In the genomic region with DNA sequence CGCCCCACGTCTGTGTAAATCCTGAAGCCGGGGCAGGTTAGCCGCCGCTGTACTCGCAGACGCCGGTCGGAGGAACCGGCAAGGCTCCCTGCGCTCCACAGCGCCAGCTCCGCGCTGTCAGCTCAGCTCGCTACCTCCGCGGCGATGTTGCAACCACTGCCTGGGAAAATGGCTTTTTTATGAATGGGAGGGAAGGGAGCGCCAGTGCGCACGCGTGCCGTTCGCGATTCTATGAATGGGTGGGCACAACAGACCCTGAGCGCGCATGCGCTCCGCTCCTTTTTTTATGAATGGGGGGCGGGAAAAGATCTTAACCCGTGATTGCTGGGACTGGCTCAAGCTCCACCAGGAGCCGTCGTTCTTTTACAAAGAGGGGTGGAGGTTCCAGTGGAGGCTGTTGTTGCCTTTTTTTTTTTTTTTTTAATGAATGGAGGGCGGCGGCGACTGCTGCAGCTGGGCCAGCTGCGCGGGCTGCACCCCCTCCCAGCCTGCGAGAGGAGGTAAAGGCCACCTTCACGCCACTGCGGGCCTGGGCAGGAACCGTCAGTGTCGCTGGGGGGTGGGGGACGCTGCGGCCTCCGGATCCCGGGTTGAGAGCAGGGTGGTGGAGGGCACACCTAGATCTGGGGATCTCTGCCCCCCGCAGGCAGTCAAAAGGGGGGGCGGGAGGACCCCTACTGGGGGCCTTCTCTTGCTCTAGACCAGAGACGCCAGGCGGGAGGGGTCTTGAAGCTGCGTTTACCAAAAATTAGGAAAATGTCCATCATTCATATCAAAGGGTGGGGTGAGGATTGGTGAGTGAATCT, we compare ENCODE assay signal across 8 cellular contexts. TPM values are rescaled to one million over a fixed set of nuclear protein-coding genes. Genes with fewer than 3 reads are reported as not detected.
DNase-seq lines count a peak whose midpoint lies in the region; ATAC-seq and TF ChIP-seq lines count a peak whose summit lies in the region.

A gene with protein sequence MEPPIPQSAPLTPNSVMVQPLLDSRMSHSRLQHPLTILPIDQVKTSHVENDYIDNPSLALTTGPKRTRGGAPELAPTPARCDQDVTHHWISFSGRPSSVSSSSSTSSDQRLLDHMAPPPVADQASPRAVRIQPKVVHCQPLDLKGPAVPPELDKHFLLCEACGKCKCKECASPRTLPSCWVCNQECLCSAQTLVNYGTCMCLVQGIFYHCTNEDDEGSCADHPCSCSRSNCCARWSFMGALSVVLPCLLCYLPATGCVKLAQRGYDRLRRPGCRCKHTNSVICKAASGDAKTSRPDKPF (minus strand): TSS at position 151 of the 806 bp plus-strand sequence. CDS start 9,913 bp downstream, outside the sequence.

- H3K9ac ChIP-seq in duodenal mucosa (ENCODE audit: low read depth in 1 of 2, low read length in 2 of 2) (peak within 1 kb of the TSS; percentile 83 to 94), liver (ENCODE audit: low read depth in 1 of 2, low read length in 2 of 2) (peak within 1 kb of the TSS; percentile 56 to 89)

- H3K27ac ChIP-seq in duodenal mucosa (ENCODE audit: low read depth, low read length): peak within 1 kb of the TSS; percentile 77
- peak within 1 kb of the TSS; percentile 85 to 89 for H3K27ac ChIP-seq in liver (ENCODE audit: low read depth in 1 of 2, low read length in 2 of 2)

- H3K9me3 ChIP-seq in duodenal mucosa (ENCODE audit: control insufficient read depth in 1 of 2, low read length in 2 of 2): no peaks in the 10 kb centered on the region
- H3K9me3 ChIP-seq in liver (ENCODE audit: control insufficient read depth in 4 of 4, low read length in 3 of 4): no peaks in the 10 kb centered on the region

- no peak for TF ChIP-seq CTCF in liver (IDR thresholded peaks at IDR 0.05; ENCODE audit: low read depth, low read length, missing input control)

- ATAC-seq in GM19351 (IDR thresholded peaks at IDR 0.05; ENCODE audit: unreplicated experiment): peak; percentile 68
- peak; percentile 65 for ATAC-seq in HG03521 (IDR thresholded peaks at IDR 0.05; ENCODE audit: unreplicated experiment)

- DNase-seq in C1 segment of cervical spinal cord (lab: John Stamatoyannopoulos, UW): peak; percentile 13 to 91 (median 78)
- DNase-seq in NCI-H69 (lab: John Stamatoyannopoulos, UW): peak; percentile 97
- peak; percentile 88 to 91 for DNase-seq in activated CD4-positive, alpha-beta T cell treated with anti-CD3 and anti-CD28 coated beads, Interleukin-2, amount 50 U/mL, for 48 hours
- DNase-seq in stimulated activated CD4-positive, alpha-beta T cell treated with anti-CD3 and anti-CD28 coated beads, Interleukin-4, amount 100 ng/mL, for 1 hour: peak; percentile 84

- H3K4me3 ChIP-seq in duodenal mucosa (ENCODE audit: low read depth in 1 of 2, low read length in 2 of 2) (peak within 1 kb of the TSS; percentile 87 to 91), liver (ENCODE audit: low read depth in 1 of 3, low read length in 3 of 3) (peak within 1 kb of the TSS; percentile 78 to 94 (median 90))

- H3K27me3 ChIP-seq in duodenal mucosa (ENCODE audit: control insufficient read depth in 1 of 2, insufficient read depth in 2 of 2, low read length in 2 of 2) (peaks cover 5 to 7% of the 10 kb centered on the region in 2 donors), liver (ENCODE audit: control insufficient read depth in 4 of 4, insufficient read depth in 4 of 4, low read length in 3 of 4) (peaks cover 0 to 2% (median 0%) of the 10 kb centered on the region in 4 donors)

- TF ChIP-seq RAD21 in liver (IDR thresholded peaks at IDR 0.05): peak; percentile 48 to 68

- WGBS in liver: under 1% methylated on average over 52 of the region's 52 CpGs

- H3K36me3 ChIP-seq in duodenal mucosa (ENCODE audit: control insufficient read depth in 1 of 2, insufficient read depth in 2 of 2, low read length in 2 of 2) (no peaks in the 10 kb centered on the region), liver (ENCODE audit: control insufficient read depth in 4 of 4, insufficient read depth in 3 of 4, low read depth in 1 of 4, low read length in 3 of 4) (no peaks in the 10 kb centered on the region)

- H3K4me1 ChIP-seq in duodenal mucosa (ENCODE audit: control insufficient read depth in 1 of 2, insufficient read depth in 2 of 2, low read length in 2 of 2) (peaks cover 29 to 50% of the 10 kb centered on the region in 2 donors), liver (ENCODE audit: control insufficient read depth in 4 of 4, insufficient read depth in 4 of 4, low read length in 3 of 4) (peaks cover 18 to 42% (median 32%) of the 10 kb centered on the region in 4 donors)

TF ChIP-seq in liver, 16 proteins besides CTCF, POLR2A, EP300 and RAD21:
- TF ChIP-seq HNF4A (conservative IDR thresholded peaks at IDR 0.05): peak in 1 of 2 donors; percentile 11
- TF ChIP-seq YY1 (IDR thresholded peaks at IDR 0.05): peak; percentile 63
- TF ChIP-seq, protein P1, sequence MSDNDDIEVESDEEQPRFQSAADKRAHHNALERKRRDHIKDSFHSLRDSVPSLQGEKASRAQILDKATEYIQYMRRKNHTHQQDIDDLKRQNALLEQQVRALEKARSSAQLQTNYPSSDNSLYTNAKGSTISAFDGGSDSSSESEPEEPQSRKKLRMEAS (IDR thresholded peaks at IDR 0.05): peak; percentile 19
- TF ChIP-seq GABPA (IDR thresholded peaks at IDR 0.05 in 1 of 2, conservative IDR thresholded peaks at IDR 0.05 in 1 of 2): no peak
- no peak for TF ChIP-seq FOXA1 (IDR thresholded peaks at IDR 0.05)
- TF ChIP-seq NR2F2 (IDR thresholded peaks at IDR 0.05): no peak
- no peak for TF ChIP-seq SP1 (IDR thresholded peaks at IDR 0.05)
- TF ChIP-seq, protein P2, sequence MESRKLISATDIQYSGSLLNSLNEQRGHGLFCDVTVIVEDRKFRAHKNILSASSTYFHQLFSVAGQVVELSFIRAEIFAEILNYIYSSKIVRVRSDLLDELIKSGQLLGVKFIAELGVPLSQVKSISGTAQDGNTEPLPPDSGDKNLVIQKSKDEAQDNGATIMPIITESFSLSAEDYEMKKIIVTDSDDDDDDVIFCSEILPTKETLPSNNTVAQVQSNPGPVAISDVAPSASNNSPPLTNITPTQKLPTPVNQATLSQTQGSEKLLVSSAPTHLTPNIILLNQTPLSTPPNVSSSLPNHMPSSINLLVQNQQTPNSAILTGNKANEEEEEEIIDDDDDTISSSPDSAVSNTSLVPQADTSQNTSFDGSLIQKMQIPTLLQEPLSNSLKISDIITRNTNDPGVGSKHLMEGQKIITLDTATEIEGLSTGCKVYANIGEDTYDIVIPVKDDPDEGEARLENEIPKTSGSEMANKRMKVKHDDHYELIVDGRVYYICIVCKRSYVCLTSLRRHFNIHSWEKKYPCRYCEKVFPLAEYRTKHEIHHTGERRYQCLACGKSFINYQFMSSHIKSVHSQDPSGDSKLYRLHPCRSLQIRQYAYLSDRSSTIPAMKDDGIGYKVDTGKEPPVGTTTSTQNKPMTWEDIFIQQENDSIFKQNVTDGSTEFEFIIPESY (IDR thresholded peaks at IDR 0.05): no peak
- TF ChIP-seq, protein P3, sequence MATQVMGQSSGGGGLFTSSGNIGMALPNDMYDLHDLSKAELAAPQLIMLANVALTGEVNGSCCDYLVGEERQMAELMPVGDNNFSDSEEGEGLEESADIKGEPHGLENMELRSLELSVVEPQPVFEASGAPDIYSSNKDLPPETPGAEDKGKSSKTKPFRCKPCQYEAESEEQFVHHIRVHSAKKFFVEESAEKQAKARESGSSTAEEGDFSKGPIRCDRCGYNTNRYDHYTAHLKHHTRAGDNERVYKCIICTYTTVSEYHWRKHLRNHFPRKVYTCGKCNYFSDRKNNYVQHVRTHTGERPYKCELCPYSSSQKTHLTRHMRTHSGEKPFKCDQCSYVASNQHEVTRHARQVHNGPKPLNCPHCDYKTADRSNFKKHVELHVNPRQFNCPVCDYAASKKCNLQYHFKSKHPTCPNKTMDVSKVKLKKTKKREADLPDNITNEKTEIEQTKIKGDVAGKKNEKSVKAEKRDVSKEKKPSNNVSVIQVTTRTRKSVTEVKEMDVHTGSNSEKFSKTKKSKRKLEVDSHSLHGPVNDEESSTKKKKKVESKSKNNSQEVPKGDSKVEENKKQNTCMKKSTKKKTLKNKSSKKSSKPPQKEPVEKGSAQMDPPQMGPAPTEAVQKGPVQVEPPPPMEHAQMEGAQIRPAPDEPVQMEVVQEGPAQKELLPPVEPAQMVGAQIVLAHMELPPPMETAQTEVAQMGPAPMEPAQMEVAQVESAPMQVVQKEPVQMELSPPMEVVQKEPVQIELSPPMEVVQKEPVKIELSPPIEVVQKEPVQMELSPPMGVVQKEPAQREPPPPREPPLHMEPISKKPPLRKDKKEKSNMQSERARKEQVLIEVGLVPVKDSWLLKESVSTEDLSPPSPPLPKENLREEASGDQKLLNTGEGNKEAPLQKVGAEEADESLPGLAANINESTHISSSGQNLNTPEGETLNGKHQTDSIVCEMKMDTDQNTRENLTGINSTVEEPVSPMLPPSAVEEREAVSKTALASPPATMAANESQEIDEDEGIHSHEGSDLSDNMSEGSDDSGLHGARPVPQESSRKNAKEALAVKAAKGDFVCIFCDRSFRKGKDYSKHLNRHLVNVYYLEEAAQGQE (IDR thresholded peaks at IDR 0.05): peak; percentile 61
- peak; percentile 83 for TF ChIP-seq TAF1 (conservative IDR thresholded peaks at IDR 0.05)
- TF ChIP-seq RXRA (IDR thresholded peaks at IDR 0.05): peak in 1 of 2 donors; percentile 13
- TF ChIP-seq EGR1 (IDR thresholded peaks at IDR 0.05; ENCODE audit: low read depth in 2 of 2): no peak
TF ChIP-seq in liver: peak in this region for 6.

RNA-seq across cellular contexts. Expression of the gene that starts here (rescaled TPM):
- 1 to 10 TPM; 4.8 to 9.6 TPM for total RNA-seq in liver
- polyA plus RNA-seq in liver: 1 to 10 TPM; 2.7 to 4.9 TPM

Comparison
In these comparisons a context has a peak if more than half of its experiments do, and no peak if none do; other contexts are left out.
1. Peak in every context shown above with its lines: DNase-seq, ATAC-seq, H3K4me3 ChIP-seq and H3K27ac ChIP-seq.